In genomic region chr5:180860273-180860886, GRCh38 we compare ENCODE assay signal across 1 cellular context.
TF ChIP-seq lines count a peak whose summit lies in the region.

No MANE protein-coding gene starts in this region.

TF ChIP-seq in HepG2, 621 proteins besides CTCF, POLR2A, EP300 and RAD21 (continued from another document):
- TF ChIP-seq AFF4 (CRISPR knock-in tag; IDR thresholded peaks at IDR 0.05) = no peak
- TF ChIP-seq KAT2B (IDR thresholded peaks at IDR 0.05; ENCODE audit: borderline replicate concordance, low read depth, low read length) = no peak
- no peak for TF ChIP-seq GZF1 (CRISPR knock-in tag; IDR thresholded peaks at IDR 0.05)
- no peak for TF ChIP-seq CHD4 (IDR thresholded peaks at IDR 0.05; ENCODE audit: borderline replicate concordance, low read length)
- no peak for TF ChIP-seq ZFAT (CRISPR knock-in tag; conservative IDR thresholded peaks at IDR 0.05)
- TF ChIP-seq ARNTL (CRISPR knock-in tag; IDR thresholded peaks at IDR 0.05) = no peak
- peak; percentile 34 for TF ChIP-seq CCAR2 (optimal IDR thresholded peaks at IDR 0.05; ENCODE audit: low read depth, low read length)
- no peak for TF ChIP-seq U2AF2 (IDR thresholded peaks at IDR 0.05; ENCODE audit: low read depth, low read length)
- no peak for TF ChIP-seq ARID2 (CRISPR knock-in tag; IDR thresholded peaks at IDR 0.05; ENCODE audit: borderline replicate concordance)
- TF ChIP-seq ZNF441 (CRISPR knock-in tag; IDR thresholded peaks at IDR 0.05; ENCODE audit: borderline replicate concordance) = 0 out of 2 replicates have a peak, but pooled peaks have one; percentile 6
- no peak for TF ChIP-seq GRHL1 (CRISPR knock-in tag; conservative IDR thresholded peaks at IDR 0.05)
- no peak for TF ChIP-seq ZNF207 (IDR thresholded peaks at IDR 0.05; ENCODE audit: borderline replicate concordance)
- TF ChIP-seq ZNF484 (CRISPR knock-in tag; IDR thresholded peaks at IDR 0.05; ENCODE audit: borderline replicate concordance, low read depth) = no peak
